20 cellular contexts compared by ENCODE assay signal in genomic region chr15:33190539-33190938, GRCh38. TPM values are rescaled to one million over a fixed set of nuclear protein-coding genes. Genes with fewer than 3 reads are reported as not detected.
DNase-seq lines count a peak whose midpoint lies in the region; ATAC-seq and TF ChIP-seq lines count a peak whose summit lies in the region.
"Had no signal": no experiment of that assay in that cellular context is flagged by ENCODE, and none has a peak within 500 bp of the region (broad histone marks: within the 10 kb centered on the region; RNA-seq: fewer than 3 reads in every experiment).

No MANE protein-coding gene starts in this region.

- H3K79me2 ChIP-seq in OCI-LY3 (ENCODE audit: low read length) = no peaks in the 10 kb centered on the region
- no peaks in the 10 kb centered on the region for H3K79me2 ChIP-seq in neural progenitor cell (ENCODE audit: low read depth)
- H3K79me2 ChIP-seq in Karpas-422 (ENCODE audit: low read length) = no peaks in the 10 kb centered on the region

- no peaks in the 10 kb centered on the region for H3K9me2 ChIP-seq in Karpas-422 (replicated peaks; ENCODE audit: insufficient read depth, low read length)

- H3K9me3 Mint-ChIP-seq in activated naive CD4-positive, alpha-beta T cell treated with anti-CD3 and anti-CD28 coated beads for 36 hours = no peaks in the 10 kb centered on the region
- H3K9me3 Mint-ChIP-seq in activated naive CD4-positive, alpha-beta T cell treated with anti-CD3 and anti-CD28 coated beads, Interleukin-2, amount 10 ng/mL, durations not matched to agents 7 days and 5 days = no peaks in the 10 kb centered on the region
- H3K9me3 Mint-ChIP-seq in neural progenitor cell = no peaks in the 10 kb centered on the region
- H3K9me3 Mint-ChIP-seq: CD8-positive, alpha-beta T cell; HFFc6 had no signal

- peak overlapping the region; percentile 34 for H3K4me3 ChIP-seq in OCI-LY3 (ENCODE audit: low read length)
- no peak overlapping the region for H3K4me3 ChIP-seq in neural progenitor cell
- H3K4me3 ChIP-seq in Karpas-422 (ENCODE audit: low read length) = no peak overlapping the region

- CTCF ChIA-PET in activated naive CD4-positive, alpha-beta T cell treated with anti-CD3 and anti-CD28 coated beads for 36 hours (lab: Charles Lee) = no interaction called here
- CTCF ChIA-PET in activated naive CD4-positive, alpha-beta T cell treated with anti-CD3 and anti-CD28 coated beads, Interleukin-2, amount 10 ng/mL, durations not matched to agents 7 days and 5 days (lab: Charles Lee) = no interaction called here

- peak overlapping the region; percentile 68 for H3K4me2 ChIP-seq in OCI-LY3 (ENCODE audit: low read length)
- no peak overlapping the region for H3K4me2 ChIP-seq in neural progenitor cell
- H3K4me2 ChIP-seq in Karpas-422 (ENCODE audit: low read depth, low read length, poor library complexity, severe bottlenecking) = no peak overlapping the region

- H3K27ac ChIP-seq in OCI-LY3 (ENCODE audit: low read length) = peak overlapping the region; percentile 56
- no peak overlapping the region for H3K27ac ChIP-seq in neural progenitor cell
- no peak overlapping the region for H3K27ac ChIP-seq in Karpas-422 (ENCODE audit: low read length)
- H3K27ac ChIP-seq: 22Rv1 had no signal

- H3K4me3 Mint-ChIP-seq in activated naive CD4-positive, alpha-beta T cell treated with anti-CD3 and anti-CD28 coated beads for 36 hours = no peak overlapping the region
- H3K4me3 Mint-ChIP-seq in activated naive CD4-positive, alpha-beta T cell treated with anti-CD3 and anti-CD28 coated beads, Interleukin-2, amount 10 ng/mL, durations not matched to agents 7 days and 5 days = no peak overlapping the region
- no peak overlapping the region for H3K4me3 Mint-ChIP-seq in neural progenitor cell
- H3K4me3 Mint-ChIP-seq: CD8-positive, alpha-beta T cell; HFFc6 had no signal

- H3K36me3 ChIP-seq in OCI-LY3 (replicated peaks; ENCODE audit: low read depth, low read length) (no peaks in the 10 kb centered on the region), neural progenitor cell (no peaks in the 10 kb centered on the region), Karpas-422 (ENCODE audit: insufficient read depth, low read length) (no peaks in the 10 kb centered on the region)

- H4K20me1 ChIP-seq in OCI-LY3 (ENCODE audit: insufficient read depth, low read length) (peaks cover 4% of the 10 kb centered on the region; the same call in 1 of the 2 replicates), neural progenitor cell (ENCODE audit: low read depth) (no peaks in the 10 kb centered on the region), Karpas-422 (ENCODE audit: insufficient read depth, low read depth, low read length) (no peaks in the 10 kb centered on the region)

- H3K27ac Mint-ChIP-seq in activated naive CD4-positive, alpha-beta T cell treated with anti-CD3 and anti-CD28 coated beads for 36 hours = no peak overlapping the region
- H3K27ac Mint-ChIP-seq in activated naive CD4-positive, alpha-beta T cell treated with anti-CD3 and anti-CD28 coated beads, Interleukin-2, amount 10 ng/mL, durations not matched to agents 7 days and 5 days = no peak overlapping the region
- peak overlapping the region; percentile 33 for H3K27ac Mint-ChIP-seq in neural progenitor cell
- H3K27ac Mint-ChIP-seq: CD8-positive, alpha-beta T cell; HFFc6 had no signal

- peaks cover 31% of the 10 kb centered on the region for H3K27me3 ChIP-seq in OCI-LY3 (ENCODE audit: low read depth, low read length)
- no peaks in the 10 kb centered on the region for H3K27me3 ChIP-seq in neural progenitor cell
- H3K27me3 ChIP-seq in Karpas-422 (ENCODE audit: low read length) = no peaks in the 10 kb centered on the region

- peaks cover 18% of the 10 kb centered on the region for H3K4me1 Mint-ChIP-seq in activated naive CD4-positive, alpha-beta T cell treated with anti-CD3 and anti-CD28 coated beads for 36 hours (ENCODE audit: low read depth)
- peaks cover 16% of the 10 kb centered on the region for H3K4me1 Mint-ChIP-seq in activated naive CD4-positive, alpha-beta T cell treated with anti-CD3 and anti-CD28 coated beads, Interleukin-2, amount 10 ng/mL, durations not matched to agents 7 days and 5 days
- H3K4me1 Mint-ChIP-seq in neural progenitor cell = peaks cover 36% of the 10 kb centered on the region

- no peaks in the 10 kb centered on the region for H3K36me3 Mint-ChIP-seq in activated naive CD4-positive, alpha-beta T cell treated with anti-CD3 and anti-CD28 coated beads for 36 hours (ENCODE audit: low read depth)
- H3K36me3 Mint-ChIP-seq in activated naive CD4-positive, alpha-beta T cell treated with anti-CD3 and anti-CD28 coated beads, Interleukin-2, amount 10 ng/mL, durations not matched to agents 7 days and 5 days = no peaks in the 10 kb centered on the region
- no peaks in the 10 kb centered on the region for H3K36me3 Mint-ChIP-seq in neural progenitor cell
- H3K36me3 Mint-ChIP-seq: CD8-positive, alpha-beta T cell had no signal

- no peak for DNase-seq in activated CD4-positive, CD25-positive, alpha-beta regulatory T cell (lab: John Stamatoyannopoulos, UW)
- peak; percentile 29 for DNase-seq in activated naive CD4-positive, alpha-beta T cell treated with anti-CD3 and anti-CD28 coated beads for 36 hours
- no peak for DNase-seq in activated naive CD4-positive, alpha-beta T cell treated with anti-CD3 and anti-CD28 coated beads, Interleukin-2, amount 10 ng/mL, durations not matched to agents 7 days and 5 days
- no peak for DNase-seq in neural progenitor cell (ENCODE audit: low spot score)
- DNase-seq in Karpas-422 = no peak
- DNase-seq in NCI-H2081 (lab: John Stamatoyannopoulos, UW) = no peak
- DNase-seq: CD8-positive, alpha-beta T cell; DND-41; GDM1; HFFc6; KBM-7; NCI-H1092 treated with DMSO at 0.1 percent for 48 hours; NCI-H1694; NCI-H345; NCI-H526 treated with DMSO at 0.1 percent for 48 hours; NK-92 treated with Interleukin-12 subunit alpha and Interleukin-12 subunit beta, amount 100 ng/mL, for 24 hours; PC-3 had no signal

- ATAC-seq in activated CD4-positive, CD25-positive, alpha-beta regulatory T cell treated with anti-CD3 and anti-CD28 coated beads, Interleukin-2, amount 50 U/mL, for 24 hours = peak; percentile 54 to 67
- ATAC-seq: CD8-positive, alpha-beta T cell; PC-3 had no signal

- peaks cover 40% of the 10 kb centered on the region for H3K4me1 ChIP-seq in OCI-LY3 (ENCODE audit: low read length)
- peaks cover 22% of the 10 kb centered on the region for H3K4me1 ChIP-seq in neural progenitor cell
- peaks cover 11% of the 10 kb centered on the region for H3K4me1 ChIP-seq in Karpas-422 (ENCODE audit: low read length)

- intact Hi-C loops in activated naive CD4-positive, alpha-beta T cell treated with anti-CD3 and anti-CD28 coated beads for 36 hours (cut with micrococcal nuclease) = loop anchor here (1.0 to 5.0 kb wide), 3 partner anchors 11 to 1147 kb away; partner anchors contain the start of gene SLC12A6

- no peak for TF ChIP-seq CTCF in OCI-LY3 (IDR thresholded peaks at IDR 0.05; ENCODE audit: low read depth, low read length)
- no peak for TF ChIP-seq CTCF in neural progenitor cell (IDR thresholded peaks at IDR 0.05)

- peaks cover 18% of the 10 kb centered on the region for H3K27me3 Mint-ChIP-seq in activated naive CD4-positive, alpha-beta T cell treated with anti-CD3 and anti-CD28 coated beads for 36 hours (ENCODE audit: low read depth)
- peaks cover 33% of the 10 kb centered on the region for H3K27me3 Mint-ChIP-seq in activated naive CD4-positive, alpha-beta T cell treated with anti-CD3 and anti-CD28 coated beads, Interleukin-2, amount 10 ng/mL, durations not matched to agents 7 days and 5 days
- H3K27me3 Mint-ChIP-seq in neural progenitor cell (ENCODE audit: insufficient read depth, low read depth) = peaks cover 4% of the 10 kb centered on the region

- H3K9ac ChIP-seq in OCI-LY3 (ENCODE audit: low read length) (no peak overlapping the region), neural progenitor cell (no peak overlapping the region), Karpas-422 (ENCODE audit: low read length) (no peak overlapping the region)

- no peak overlapping the region for H2AFZ ChIP-seq in OCI-LY3 (ENCODE audit: low read depth, low read length)
- no peak overlapping the region for H2AFZ ChIP-seq in neural progenitor cell (replicated peaks)
- no peak overlapping the region for H2AFZ ChIP-seq in Karpas-422 (ENCODE audit: low read length)

- H3K9me3 ChIP-seq in OCI-LY3 (ENCODE audit: insufficient read depth, low read length) (no peaks in the 10 kb centered on the region), neural progenitor cell (ENCODE audit: low read depth) (no peaks in the 10 kb centered on the region), Karpas-422 (ENCODE audit: low read length) (no peaks in the 10 kb centered on the region)

- H3F3A ChIP-seq in neural progenitor cell (ENCODE audit: low read depth) = peaks cover 23% of the 10 kb centered on the region

RNA-seq across cellular contexts. Expression of gene FMN1, which starts 4.0 kb away (rescaled TPM):
- under 1 TPM; 0.02 to 0.12 TPM for total RNA-seq in activated naive CD4-positive, alpha-beta T cell treated with anti-CD3 and anti-CD28 coated beads for 36 hours
- total RNA-seq in neural progenitor cell (ENCODE audit: low replicate concordance) = 2.2 and 5.7 TPM in 2 replicates
- 0.47 and 1.1 TPM in 2 replicates for total RNA-seq in Karpas-422 (2014; rRNA removed; shearing (Covaris generic); ENCODE audit: low replicate concordance)
